8 cellular contexts compared by ENCODE assay signal in the genomic region with DNA sequence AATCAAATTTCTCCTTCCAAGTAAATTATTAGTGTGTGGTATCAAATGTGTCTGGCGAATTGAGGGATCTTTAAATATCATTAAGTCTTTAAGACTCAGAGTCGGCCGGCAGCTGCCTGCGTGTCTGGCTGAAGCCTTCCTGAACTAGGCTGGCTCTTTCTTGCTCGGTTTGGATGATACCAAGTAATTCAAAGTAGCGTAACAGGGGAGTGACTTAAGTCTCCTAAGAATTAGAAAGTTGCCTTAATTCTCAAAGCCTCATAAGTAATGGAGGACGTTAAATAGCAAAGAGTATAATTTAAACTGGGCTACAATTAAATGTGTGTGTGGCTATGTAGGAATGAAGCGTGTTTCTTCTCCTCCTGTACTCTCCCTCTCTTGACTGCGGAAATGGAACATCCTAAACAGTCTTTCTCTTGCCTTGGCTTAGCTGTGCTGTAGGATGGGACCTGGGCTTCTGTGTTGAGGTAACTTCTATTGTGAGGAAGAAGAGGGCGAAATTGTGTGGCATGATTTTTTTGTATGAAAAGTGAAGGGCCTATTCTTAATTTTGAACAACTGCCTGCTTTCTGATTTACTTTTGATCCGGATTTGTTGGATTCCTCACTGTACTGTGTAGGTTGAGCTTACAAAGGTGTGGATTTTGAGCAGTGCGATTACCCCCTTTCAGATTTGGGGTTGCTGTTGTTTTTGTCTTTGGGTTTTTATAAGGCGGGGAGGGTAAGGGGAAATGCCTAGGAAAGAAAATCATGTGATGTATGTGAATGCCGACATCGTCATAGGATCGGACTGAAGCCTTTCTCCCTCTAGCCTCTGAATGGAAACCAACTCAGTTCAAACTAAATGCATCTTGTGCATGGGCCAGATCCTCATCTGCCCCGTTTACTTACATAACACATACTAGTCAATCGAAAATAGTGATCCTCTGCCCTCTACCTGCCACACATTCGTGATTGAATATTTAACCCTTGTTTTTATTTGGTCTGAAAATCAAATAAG. TPM values are rescaled to one million over a fixed set of nuclear protein-coding genes. Genes with fewer than 3 reads are reported as not detected.
DNase-seq lines count a peak whose midpoint lies in the region; ATAC-seq and TF ChIP-seq lines count a peak whose summit lies in the region.

No MANE protein-coding gene starts in this region.

- in situ Hi-C loops in GM13977 (cut with MboI; ENCODE audit: low pct_unique_long_range_greater_than_20kb, low sequenced_read_pairs, unreplicated experiment), result no loop called here

- H3K36me3 ChIP-seq in breast epithelium, result no peaks in the 10 kb centered on the region

- peak; percentile 88 for TF ChIP-seq POLR2A in NB4 (IDR thresholded peaks at IDR 0.05; ENCODE audit: extremely low read depth, insufficient read length)
- TF ChIP-seq POLR2A in breast epithelium (IDR thresholded peaks at IDR 0.05), result no peak

- H3K4me1 ChIP-seq in breast epithelium, result peaks cover 0 to 11% of the 10 kb centered on the region in 2 donors

- H3K9me3 ChIP-seq in breast epithelium, result no peaks in the 10 kb centered on the region

- DNase-seq in GM13977 (ENCODE audit: low spot score), result peak; percentile 55
- DNase-seq in NB4 (ENCODE audit: low read depth), result peak; percentile 87
- peak in 4 of 5 experiments; percentile 13 to 88 (median 50) for DNase-seq in T-helper 2 cell
- DNase-seq in breast epithelium (ENCODE audit: low spot score in 2 of 2), result peak in 1 of 2 donors; percentile 52
- peak; percentile 66 for DNase-seq in iPS-NIHi7 (ENCODE audit: extremely low spot score)
- DNase-seq in stimulated activated CD4-positive, alpha-beta T cell treated with anti-CD3 and anti-CD28 coated beads, Interleukin-15, amount 100 ng/mL, for 1 hour (ENCODE audit: low read depth in 1 of 2, low spot score in 1 of 2), result peak; percentile 16 to 24
- no peak for DNase-seq in DMS 273 (lab: John Stamatoyannopoulos, UW; ENCODE audit: unreplicated experiment)

- H3K27me3 ChIP-seq in breast epithelium, result no peaks in the 10 kb centered on the region

- TF ChIP-seq CTCF in GM13977 (IDR thresholded peaks at IDR 0.05; ENCODE audit: extremely low read depth, insufficient read depth, missing control alignments) (peak; percentile 24), NB4 (IDR thresholded peaks at IDR 0.05; ENCODE audit: low read depth, low read length) (no peak), breast epithelium (IDR thresholded peaks at IDR 0.05) (no peak)

- H3K27ac ChIP-seq in breast epithelium, result peak overlapping the region; percentile 80 to 88

- H3K4me3 ChIP-seq in NB4 (ENCODE audit: low read depth, low read length) (peak overlapping the region; percentile 73), breast epithelium (peak overlapping the region; percentile 44 to 67 (median 45))

- ATAC-seq in HG02588 (IDR thresholded peaks at IDR 0.05; ENCODE audit: unreplicated experiment), result peak; percentile 89

- intact Hi-C loops in breast epithelium (cut with DNase I; ENCODE audit: low total_unique reads), result no loop called here

RNA-seq across cellular contexts. Expression of a gene that starts 29.9 kb away (rescaled TPM):
- 10 to 100 TPM; 36.4 to 71.7 (median 49.9) TPM for total RNA-seq in breast epithelium
